ENCODE assay signal across 8 cellular contexts in genomic region chr19:2900296-2901252, GRCh38. TPM values are rescaled to one million over a fixed set of nuclear protein-coding genes. Genes with fewer than 3 reads are reported as not detected.
DNase-seq lines count a peak whose midpoint lies in the region; ATAC-seq and TF ChIP-seq lines count a peak whose summit lies in the region.

TSS of gene ZNF57 (plus strand) at chr19:2900928. CDS start at chr19:2901046, 118 bp downstream.

- CTCF ChIA-PET in activated CD8-positive, alpha-beta T cell treated with anti-CD3 and anti-CD28 coated beads, Interleukin-2, amount 10 ng/mL, durations not matched to agents 7 days and 5 days (lab: Charles Lee) = interaction anchor here (0.7 to 1.1 kb wide), 4 partner anchors 12 to 252 kb away, joined by 3 to 4 read pairs (median 4); no protein-coding TSS in a partner anchor

- POLR2A ChIA-PET in activated CD8-positive, alpha-beta T cell treated with anti-CD3 and anti-CD28 coated beads, Interleukin-2, amount 10 ng/mL, durations not matched to agents 7 days and 5 days (lab: Charles Lee) = interaction anchor here (0.5 to 1.3 kb wide), 3 partner anchors 8 to 238 kb away, joined by 3 read pairs; no protein-coding TSS in a partner anchor

- peak within 1 kb of the TSS; percentile 99 for H3K4me3 Mint-ChIP-seq in activated CD8-positive, alpha-beta T cell treated with anti-CD3 and anti-CD28 coated beads, Interleukin-2, amount 10 ng/mL, durations not matched to agents 7 days and 5 days

- peaks cover 16% of the 10 kb centered on the region for H3K4me1 Mint-ChIP-seq in activated CD8-positive, alpha-beta T cell treated with anti-CD3 and anti-CD28 coated beads, Interleukin-2, amount 10 ng/mL, durations not matched to agents 7 days and 5 days (ENCODE audit: low read depth)

- peaks cover 9% of the 10 kb centered on the region for H3K36me3 Mint-ChIP-seq in activated CD8-positive, alpha-beta T cell treated with anti-CD3 and anti-CD28 coated beads, Interleukin-2, amount 10 ng/mL, durations not matched to agents 7 days and 5 days (ENCODE audit: low read depth)

- no peaks in the 10 kb centered on the region for H3K27me3 Mint-ChIP-seq in activated CD8-positive, alpha-beta T cell treated with anti-CD3 and anti-CD28 coated beads, Interleukin-2, amount 10 ng/mL, durations not matched to agents 7 days and 5 days (ENCODE audit: low read depth)

- peak within 1 kb of the TSS; percentile 67 for H3K27ac ChIP-seq in C4-2B

- DNase-seq in NCI-H82 treated with DMSO at 0.1 percent for 48 hours (lab: John Stamatoyannopoulos, UW; ENCODE audit: unreplicated experiment) (peak; percentile 88), ecto neural progenitor cell (ENCODE audit: low spot score) (peak; percentile 99), lower leg skin (ENCODE audit: low spot score in 2 of 2) (peak; percentile 100)
- peak; percentile 99 for DNase-seq in activated CD8-positive, alpha-beta T cell treated with anti-CD3 and anti-CD28 coated beads, Interleukin-2, amount 10 ng/mL, durations not matched to agents 7 days and 5 days
- DNase-seq in stimulated activated CD4-positive, alpha-beta T cell treated with anti-CD3 and anti-CD28 coated beads, Interleukin-4, amount 100 ng/mL, for 4 hours = peak; percentile 96 to 98

- ATAC-seq in GM19372 (IDR thresholded peaks at IDR 0.05; ENCODE audit: low read depth, unreplicated experiment) (peak; percentile 89), HG03521 (IDR thresholded peaks at IDR 0.05; ENCODE audit: unreplicated experiment) (peak; percentile 92)
- peak; percentile 99 for ATAC-seq in activated CD8-positive, alpha-beta T cell treated with anti-CD3 and anti-CD28 coated beads, Interleukin-2, amount 10 ng/mL, durations not matched to agents 7 days and 5 days

- TF ChIP-seq POLR2A in lower leg skin (IDR thresholded peaks at IDR 0.05) = no peak

- peak within 1 kb of the TSS; percentile 97 for H3K27ac Mint-ChIP-seq in activated CD8-positive, alpha-beta T cell treated with anti-CD3 and anti-CD28 coated beads, Interleukin-2, amount 10 ng/mL, durations not matched to agents 7 days and 5 days

- H3K4me3 ChIP-seq in lower leg skin (ENCODE audit: low read depth, poor library complexity, severe bottlenecking) = peak within 1 kb of the TSS; percentile 79

- intact Hi-C loops in lower leg skin (cut with DNase I; ENCODE audit: low total_unique reads) = no loop called here

- TF ChIP-seq CTCF in C4-2B (conservative IDR thresholded peaks at IDR 0.05) = no peak
- TF ChIP-seq CTCF in lower leg skin (IDR thresholded peaks at IDR 0.05) = no peak

- WGBS in lower leg skin, 2 donors = 0 to 1% methylated on average over 82 to 98 of the region's 100 CpGs

- peaks cover 12% of the 10 kb centered on the region for H3K9me3 Mint-ChIP-seq in activated CD8-positive, alpha-beta T cell treated with anti-CD3 and anti-CD28 coated beads, Interleukin-2, amount 10 ng/mL, durations not matched to agents 7 days and 5 days (ENCODE audit: insufficient read depth)

RNA-seq across cellular contexts. Expression of gene ZNF57, which starts in this region (rescaled TPM):
- 1 to 10 TPM; 4.0 to 4.5 TPM for total RNA-seq in activated CD8-positive, alpha-beta T cell treated with anti-CD3 and anti-CD28 coated beads, Interleukin-2, amount 10 ng/mL, durations not matched to agents 7 days and 5 days
- 10 to 100 TPM; 21.0 to 33.9 (median 29.2) TPM for total RNA-seq in lower leg skin

Comparison
In these comparisons a context has a peak if more than half of its experiments do, and no peak if none do; other contexts are left out.
1. Peak in every context shown above with its lines: DNase-seq, ATAC-seq, H3K4me3 ChIP-seq and H3K27ac ChIP-seq.
2. RNA of gene ZNF57 (total RNA-seq): 21.0 to 33.9 TPM in lower leg skin; 4.0 to 4.5 TPM in activated CD8-positive, alpha-beta T cell treated with anti-CD3 and anti-CD28 coated beads, Interleukin-2, amount 10 ng/mL, durations not matched to agents 7 days and 5 days; every median in the first group is over 4 times any median in the second.